In the genomic region with DNA sequence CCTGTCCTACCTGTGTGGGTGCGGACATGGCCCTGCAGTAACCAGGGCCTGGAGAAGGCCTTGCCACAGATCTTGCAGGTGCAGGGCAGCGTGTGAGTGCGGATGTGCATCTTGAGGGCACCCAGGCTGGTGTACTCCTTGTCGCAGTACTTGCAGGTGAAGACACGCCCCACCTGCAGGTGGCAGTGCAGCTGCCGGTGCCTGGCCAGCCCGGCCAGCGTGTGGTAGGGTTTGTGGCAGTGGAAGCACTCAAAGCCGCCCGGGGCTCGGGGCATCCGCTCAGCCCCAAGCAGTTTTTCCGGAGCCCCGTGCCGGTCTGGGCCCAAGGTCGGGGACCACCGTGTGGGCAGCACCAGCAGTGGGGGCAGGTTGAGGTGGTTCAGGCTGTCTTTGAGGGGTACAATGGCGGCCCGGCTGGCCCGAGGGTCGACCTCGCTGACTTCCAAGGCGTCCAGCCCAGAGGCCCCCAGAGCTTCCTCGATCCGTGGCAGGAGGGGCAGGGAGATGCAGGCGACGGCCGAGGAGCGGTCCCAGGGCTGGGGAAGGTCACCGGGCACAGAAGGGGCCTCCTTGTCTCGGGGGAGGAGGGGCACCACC, we compare ENCODE assay signal across 1 cellular context.
TF ChIP-seq lines count a peak whose summit lies in the region.

No MANE protein-coding gene starts in this region.

TF ChIP-seq in HepG2, 621 proteins besides CTCF, POLR2A, EP300 and RAD21 (continued from another document and continues in another):
- TF ChIP-seq, protein P1, sequence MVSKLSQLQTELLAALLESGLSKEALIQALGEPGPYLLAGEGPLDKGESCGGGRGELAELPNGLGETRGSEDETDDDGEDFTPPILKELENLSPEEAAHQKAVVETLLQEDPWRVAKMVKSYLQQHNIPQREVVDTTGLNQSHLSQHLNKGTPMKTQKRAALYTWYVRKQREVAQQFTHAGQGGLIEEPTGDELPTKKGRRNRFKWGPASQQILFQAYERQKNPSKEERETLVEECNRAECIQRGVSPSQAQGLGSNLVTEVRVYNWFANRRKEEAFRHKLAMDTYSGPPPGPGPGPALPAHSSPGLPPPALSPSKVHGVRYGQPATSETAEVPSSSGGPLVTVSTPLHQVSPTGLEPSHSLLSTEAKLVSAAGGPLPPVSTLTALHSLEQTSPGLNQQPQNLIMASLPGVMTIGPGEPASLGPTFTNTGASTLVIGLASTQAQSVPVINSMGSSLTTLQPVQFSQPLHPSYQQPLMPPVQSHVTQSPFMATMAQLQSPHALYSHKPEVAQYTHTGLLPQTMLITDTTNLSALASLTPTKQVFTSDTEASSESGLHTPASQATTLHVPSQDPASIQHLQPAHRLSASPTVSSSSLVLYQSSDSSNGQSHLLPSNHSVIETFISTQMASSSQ (IDR thresholded peaks at IDR 0.05; ENCODE audit: low read depth), result no peak
- TF ChIP-seq, protein P1 (CRISPR knock-in tag; IDR thresholded peaks at IDR 0.05; ENCODE audit: borderline replicate concordance), result no peak
- no peak for TF ChIP-seq ARNT (IDR thresholded peaks at IDR 0.05)
- TF ChIP-seq GZF1 (CRISPR knock-in tag; IDR thresholded peaks at IDR 0.05), result no peak
- no peak for TF ChIP-seq ZBTB1 (CRISPR knock-in tag; IDR thresholded peaks at IDR 0.05; ENCODE audit: borderline replicate concordance)
- TF ChIP-seq, protein P2, sequence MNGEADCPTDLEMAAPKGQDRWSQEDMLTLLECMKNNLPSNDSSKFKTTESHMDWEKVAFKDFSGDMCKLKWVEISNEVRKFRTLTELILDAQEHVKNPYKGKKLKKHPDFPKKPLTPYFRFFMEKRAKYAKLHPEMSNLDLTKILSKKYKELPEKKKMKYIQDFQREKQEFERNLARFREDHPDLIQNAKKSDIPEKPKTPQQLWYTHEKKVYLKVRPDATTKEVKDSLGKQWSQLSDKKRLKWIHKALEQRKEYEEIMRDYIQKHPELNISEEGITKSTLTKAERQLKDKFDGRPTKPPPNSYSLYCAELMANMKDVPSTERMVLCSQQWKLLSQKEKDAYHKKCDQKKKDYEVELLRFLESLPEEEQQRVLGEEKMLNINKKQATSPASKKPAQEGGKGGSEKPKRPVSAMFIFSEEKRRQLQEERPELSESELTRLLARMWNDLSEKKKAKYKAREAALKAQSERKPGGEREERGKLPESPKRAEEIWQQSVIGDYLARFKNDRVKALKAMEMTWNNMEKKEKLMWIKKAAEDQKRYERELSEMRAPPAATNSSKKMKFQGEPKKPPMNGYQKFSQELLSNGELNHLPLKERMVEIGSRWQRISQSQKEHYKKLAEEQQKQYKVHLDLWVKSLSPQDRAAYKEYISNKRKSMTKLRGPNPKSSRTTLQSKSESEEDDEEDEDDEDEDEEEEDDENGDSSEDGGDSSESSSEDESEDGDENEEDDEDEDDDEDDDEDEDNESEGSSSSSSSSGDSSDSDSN (CRISPR knock-in tag; IDR thresholded peaks at IDR 0.05), result peak; percentile 68; the same call in 1 of the 2 replicates
- peak; percentile 56 to 90 for TF ChIP-seq HMGXB4 (CRISPR knock-in tag; IDR thresholded peaks at IDR 0.05; ENCODE audit: borderline replicate concordance in 1 of 2, low read depth in 1 of 2)
- TF ChIP-seq, protein P3, sequence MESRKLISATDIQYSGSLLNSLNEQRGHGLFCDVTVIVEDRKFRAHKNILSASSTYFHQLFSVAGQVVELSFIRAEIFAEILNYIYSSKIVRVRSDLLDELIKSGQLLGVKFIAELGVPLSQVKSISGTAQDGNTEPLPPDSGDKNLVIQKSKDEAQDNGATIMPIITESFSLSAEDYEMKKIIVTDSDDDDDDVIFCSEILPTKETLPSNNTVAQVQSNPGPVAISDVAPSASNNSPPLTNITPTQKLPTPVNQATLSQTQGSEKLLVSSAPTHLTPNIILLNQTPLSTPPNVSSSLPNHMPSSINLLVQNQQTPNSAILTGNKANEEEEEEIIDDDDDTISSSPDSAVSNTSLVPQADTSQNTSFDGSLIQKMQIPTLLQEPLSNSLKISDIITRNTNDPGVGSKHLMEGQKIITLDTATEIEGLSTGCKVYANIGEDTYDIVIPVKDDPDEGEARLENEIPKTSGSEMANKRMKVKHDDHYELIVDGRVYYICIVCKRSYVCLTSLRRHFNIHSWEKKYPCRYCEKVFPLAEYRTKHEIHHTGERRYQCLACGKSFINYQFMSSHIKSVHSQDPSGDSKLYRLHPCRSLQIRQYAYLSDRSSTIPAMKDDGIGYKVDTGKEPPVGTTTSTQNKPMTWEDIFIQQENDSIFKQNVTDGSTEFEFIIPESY (CRISPR knock-in tag; IDR thresholded peaks at IDR 0.05), result peak; percentile 9; the same call in 1 of the 2 replicates
- TF ChIP-seq ZBTB46 (CRISPR knock-in tag; IDR thresholded peaks at IDR 0.05; ENCODE audit: borderline replicate concordance), result no peak
- TF ChIP-seq CBX1 (IDR thresholded peaks at IDR 0.05; ENCODE audit: low read depth), result peak; percentile 46
- TF ChIP-seq TP53 (CRISPR knock-in tag; conservative IDR thresholded peaks at IDR 0.05), result no peak
- TF ChIP-seq HNF4G (IDR thresholded peaks at IDR 0.05; ENCODE audit: borderline replicate concordance, low read depth, low read length), result no peak
- no peak for TF ChIP-seq HNF4G (CRISPR knock-in tag; IDR thresholded peaks at IDR 0.05; ENCODE audit: borderline replicate concordance, low read depth)
- TF ChIP-seq SOX5 (CRISPR knock-in tag; IDR thresholded peaks at IDR 0.05; ENCODE audit: borderline replicate concordance), result no peak
- peak; percentile 44; the same call in 1 of the 2 replicates for TF ChIP-seq PITX1 (CRISPR knock-in tag; IDR thresholded peaks at IDR 0.05)
- no peak for TF ChIP-seq RBAK (CRISPR knock-in tag; IDR thresholded peaks at IDR 0.05)
- no peak for TF ChIP-seq ATF3 (CRISPR knock-in tag; IDR thresholded peaks at IDR 0.05)
- no peak for TF ChIP-seq ZNF678 (CRISPR knock-in tag; IDR thresholded peaks at IDR 0.05)
- no peak for TF ChIP-seq ZNF503 (CRISPR knock-in tag; IDR thresholded peaks at IDR 0.05)
- TF ChIP-seq XBP1 (CRISPR knock-in tag; IDR thresholded peaks at IDR 0.05), result no peak
- TF ChIP-seq NFKBIZ (CRISPR knock-in tag; IDR thresholded peaks at IDR 0.05), result no peak
- 0 out of 2 replicates have a peak, but pooled peaks have one; percentile 54 for TF ChIP-seq NFIB (CRISPR knock-in tag; IDR thresholded peaks at IDR 0.05; ENCODE audit: borderline replicate concordance)
- no peak for TF ChIP-seq ZNF3 (CRISPR knock-in tag; IDR thresholded peaks at IDR 0.05)
- TF ChIP-seq MAFK (conservative IDR thresholded peaks at IDR 0.05 in 1 of 2, IDR thresholded peaks at IDR 0.05 in 1 of 2; ENCODE audit: low read length in 2 of 2), result no peak
- TF ChIP-seq, protein P4, sequence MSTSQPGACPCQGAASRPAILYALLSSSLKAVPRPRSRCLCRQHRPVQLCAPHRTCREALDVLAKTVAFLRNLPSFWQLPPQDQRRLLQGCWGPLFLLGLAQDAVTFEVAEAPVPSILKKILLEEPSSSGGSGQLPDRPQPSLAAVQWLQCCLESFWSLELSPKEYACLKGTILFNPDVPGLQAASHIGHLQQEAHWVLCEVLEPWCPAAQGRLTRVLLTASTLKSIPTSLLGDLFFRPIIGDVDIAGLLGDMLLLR (CRISPR knock-in tag; IDR thresholded peaks at IDR 0.05), result 0 out of 2 replicates have a peak, but pooled peaks have one; percentile 25
- TF ChIP-seq ZNF44 (CRISPR knock-in tag; IDR thresholded peaks at IDR 0.05), result no peak
- TF ChIP-seq SP140L (CRISPR knock-in tag; IDR thresholded peaks at IDR 0.05; ENCODE audit: borderline replicate concordance), result no peak
- 0 out of 2 replicates have a peak, but pooled peaks have one; percentile 26 for TF ChIP-seq BORCS8-MEF2B (CRISPR knock-in tag; IDR thresholded peaks at IDR 0.05)
- no peak for TF ChIP-seq FOSL1 (CRISPR knock-in tag; IDR thresholded peaks at IDR 0.05; ENCODE audit: borderline replicate concordance)
- TF ChIP-seq ZNF451 (CRISPR knock-in tag; IDR thresholded peaks at IDR 0.05), result 0 out of 2 replicates have a peak, but pooled peaks have one; percentile 20
